26 cellular contexts compared by ENCODE assay signal in genomic region chr9:127034691-127035090, GRCh38.
DNase-seq lines count a peak whose midpoint lies in the region; ATAC-seq and TF ChIP-seq lines count a peak whose summit lies in the region.
"Had no signal": no experiment of that assay in that cellular context is flagged by ENCODE, and none has a peak within 500 bp of the region (broad histone marks: within the 10 kb centered on the region; RNA-seq: fewer than 3 reads in every experiment).

No MANE protein-coding gene starts in this region.

- no peaks in the 10 kb centered on the region for H3K36me3 ChIP-seq in breast epithelium
- H3K36me3 ChIP-seq in mammary epithelial cell (ENCODE audit: insufficient read depth, low read length), result no peaks in the 10 kb centered on the region
- no peaks in the 10 kb centered on the region for H3K36me3 ChIP-seq in adipocyte (ENCODE audit: control insufficient read depth, insufficient read depth, low read length, severe bottlenecking)
- H3K36me3 ChIP-seq in muscle layer of duodenum (ENCODE audit: control insufficient read depth in 1 of 2, insufficient read depth in 2 of 2, low read length in 2 of 2), result no peaks in the 10 kb centered on the region
- H3K36me3 ChIP-seq in upper lobe of left lung, result no peaks in the 10 kb centered on the region
- H3K36me3 ChIP-seq: thyroid gland had no signal

- no peak for TF ChIP-seq POLR2A in breast epithelium (IDR thresholded peaks at IDR 0.05)
- no peak for TF ChIP-seq POLR2A in upper lobe of left lung (IDR thresholded peaks at IDR 0.05)

- CTCF ChIA-PET in mammary epithelial cell (lab: Charles Lee; ENCODE audit: low non-redundant PET) (no interaction called here), GM10248 (lab: Yijun Ruan, JAX) (interaction anchor here (1.1 to 1.3 kb wide), 2 partner anchors 14 to 16 kb away, joined by 3 to 6 read pairs; no protein-coding TSS in a partner anchor)

- H3K27me3 ChIP-seq in breast epithelium, result no peaks in the 10 kb centered on the region
- peaks cover 2% of the 10 kb centered on the region for H3K27me3 ChIP-seq in mammary epithelial cell (ENCODE audit: insufficient read depth, low read length)
- no peaks in the 10 kb centered on the region for H3K27me3 ChIP-seq in adipocyte (replicated peaks; ENCODE audit: control insufficient read depth, insufficient read depth, low read length)
- no peaks in the 10 kb centered on the region for H3K27me3 ChIP-seq in muscle layer of duodenum (ENCODE audit: low read depth, low read length)
- H3K27me3 ChIP-seq in upper lobe of left lung, result no peaks in the 10 kb centered on the region
- H3K27me3 ChIP-seq: spleen, thyroid gland had no signal

- DNase-seq in breast epithelium (ENCODE audit: low spot score in 2 of 2) (no peak), mammary epithelial cell (no peak), adipocyte (ENCODE audit: low read depth) (no peak), upper lobe of left lung (no peak), NCI-H1930 (lab: John Stamatoyannopoulos, UW) (no peak), GM10248 (ENCODE audit: extremely low spot score) (no peak)
- DNase-seq in stimulated activated naive CD8-positive, alpha-beta T cell treated with anti-CD3 and anti-CD28 coated beads, Interleukin-15, amount 100 ng/mL, for 72 hours, result no peak
- DNase-seq: activated B cell treated with CpG ODN at 0.5 μM for 24 hours; activated CD4-positive, alpha-beta T cell treated with anti-CD3 and anti-CD28 coated beads, Interleukin-2, amount 50 U/mL, for 48 hours; activated CD8-positive, alpha-beta memory T cell treated with anti-CD3 and anti-CD28 coated beads, Interleukin-2, amount 50 U/mL, for 48 hours; activated effector memory CD4-positive, alpha-beta T cell treated with Interleukin-2 at 50 U/mL for 16 hours; effector memory CD4-positive, alpha-beta T cell; KBM-7; mesendoderm; MM.1S; naive B cell; NCI-H1417 treated with DMSO at 0.1 percent for 48 hours; NCI-H446; NCI-H82; spleen; stimulated activated CD4-positive, alpha-beta T cell treated with anti-CD3 and anti-CD28 coated beads, Interleukin-4, amount 100 ng/mL, for 1 hour; stimulated activated naive B cell treated with anti-CD40 and anti-IgM and Interleukin-4, amounts not matched to agents 10 μg/mL and 1 μg/mL and 100 μg/mL, for 72 hours; thyroid gland had no signal

- H2AFZ ChIP-seq in mammary epithelial cell (ENCODE audit: low read depth, low read length), result no peak overlapping the region

- no peaks in the 10 kb centered on the region for H3K79me2 ChIP-seq in mammary epithelial cell (ENCODE audit: insufficient read depth, low read length)

- dilution Hi-C loops in mammary epithelial cell (cut with HindIII; ENCODE audit: low sequenced_read_pairs), result no loop called here

- TF ChIP-seq EP300 in upper lobe of left lung (IDR thresholded peaks at IDR 0.05), result no peak

- H3K27ac ChIP-seq in breast epithelium, result peak overlapping the region; percentile 75 to 85
- H3K27ac ChIP-seq in mammary epithelial cell (ENCODE audit: insufficient read depth, low read depth, low read length), result no peak overlapping the region
- peak overlapping the region; percentile 3 for H3K27ac ChIP-seq in muscle layer of duodenum (ENCODE audit: low read length)
- H3K27ac ChIP-seq in upper lobe of left lung, result peak overlapping the region in 3 of 4 donors; percentile 21 to 55 (median 36)

- POLR2A ChIA-PET in GM10248 (lab: Yijun Ruan, JAX), result no interaction called here

- in situ Hi-C loops in mammary epithelial cell (cut with MboI; ENCODE audit: low sequenced_read_pairs in 2 of 2), result no loop called here

- intact Hi-C loops in breast epithelium (cut with DNase I; ENCODE audit: low total_unique reads) (no loop called here), mammary epithelial cell (cut with micrococcal nuclease) (no loop called here)

- H3K27me3 Mint-ChIP-seq in stimulated activated naive CD8-positive, alpha-beta T cell treated with anti-CD3 and anti-CD28 coated beads, Interleukin-15, amount 100 ng/mL, for 72 hours, result no peaks in the 10 kb centered on the region
- H3K27me3 Mint-ChIP-seq: activated B cell treated with CpG ODN at 0.5 μM for 24 hours; B cell; naive B cell; stimulated activated naive B cell treated with anti-CD40 and anti-IgM and Interleukin-4, amounts not matched to agents 10 μg/mL and 1 μg/mL and 100 μg/mL, for 72 hours had no signal

- peaks cover 0 to 21% of the 10 kb centered on the region in 2 donors for H3K4me1 ChIP-seq in breast epithelium
- H3K4me1 ChIP-seq in mammary epithelial cell (ENCODE audit: insufficient read depth, low read length), result no peaks in the 10 kb centered on the region
- H3K4me1 ChIP-seq in adipocyte (ENCODE audit: control insufficient read depth, insufficient read depth, low read length), result peaks cover 34% of the 10 kb centered on the region
- H3K4me1 ChIP-seq in muscle layer of duodenum (ENCODE audit: control insufficient read depth in 1 of 2, insufficient read depth in 2 of 2, low read length in 2 of 2), result peaks cover 0 to 4% of the 10 kb centered on the region in 2 donors
- H3K4me1 ChIP-seq in upper lobe of left lung, result peaks cover 0 to 4% (median 2%) of the 10 kb centered on the region in 4 donors

- H3K9ac ChIP-seq in mammary epithelial cell (ENCODE audit: insufficient read depth, low read length) (no peak overlapping the region), adipocyte (ENCODE audit: low read length) (peak overlapping the region; percentile 54)

- no peaks in the 10 kb centered on the region for H3K4me1 Mint-ChIP-seq in stimulated activated naive CD8-positive, alpha-beta T cell treated with anti-CD3 and anti-CD28 coated beads, Interleukin-15, amount 100 ng/mL, for 72 hours
- H3K4me1 Mint-ChIP-seq: activated B cell treated with CpG ODN at 0.5 μM for 24 hours; B cell; stimulated activated naive B cell treated with anti-CD40 and anti-IgM and Interleukin-4, amounts not matched to agents 10 μg/mL and 1 μg/mL and 100 μg/mL, for 72 hours had no signal

- H3K9me3 Mint-ChIP-seq in stimulated activated naive CD8-positive, alpha-beta T cell treated with anti-CD3 and anti-CD28 coated beads, Interleukin-15, amount 100 ng/mL, for 72 hours, result no peaks in the 10 kb centered on the region
- H3K9me3 Mint-ChIP-seq: activated B cell treated with CpG ODN at 0.5 μM for 24 hours; naive B cell; stimulated activated naive B cell treated with anti-CD40 and anti-IgM and Interleukin-4, amounts not matched to agents 10 μg/mL and 1 μg/mL and 100 μg/mL, for 72 hours had no signal

- no peak for ATAC-seq in upper lobe of left lung (ENCODE audit: low FRiP score in 2 of 2)
- ATAC-seq in stimulated activated naive CD8-positive, alpha-beta T cell treated with anti-CD3 and anti-CD28 coated beads, Interleukin-15, amount 100 ng/mL, for 72 hours, result no peak
- ATAC-seq: esophagus mucosa; stimulated activated naive B cell treated with anti-CD40 and anti-IgM and Interleukin-4, amounts not matched to agents 10 μg/mL and 1 μg/mL and 100 μg/mL, for 72 hours had no signal

- H3K4me3 ChIP-seq in breast epithelium (no peak overlapping the region), mammary epithelial cell (replicated peaks in 1 of 3; ENCODE audit: insufficient read depth in 1 of 3, low read depth in 2 of 3, low read length in 3 of 3) (no peak overlapping the region), adipocyte (ENCODE audit: low read length) (no peak overlapping the region), muscle layer of duodenum (ENCODE audit: low read depth in 1 of 2, low read length in 2 of 2) (no peak overlapping the region), upper lobe of left lung (no peak overlapping the region)
- H3K4me3 ChIP-seq: spleen, thyroid gland had no signal

- H3K27ac Mint-ChIP-seq in stimulated activated naive CD8-positive, alpha-beta T cell treated with anti-CD3 and anti-CD28 coated beads, Interleukin-15, amount 100 ng/mL, for 72 hours, result no peak overlapping the region
- H3K27ac Mint-ChIP-seq: activated B cell treated with CpG ODN at 0.5 μM for 24 hours; B cell; stimulated activated naive B cell treated with anti-CD40 and anti-IgM and Interleukin-4, amounts not matched to agents 10 μg/mL and 1 μg/mL and 100 μg/mL, for 72 hours had no signal

- TF ChIP-seq CTCF in breast epithelium (IDR thresholded peaks at IDR 0.05) (no peak), mammary epithelial cell (conservative IDR thresholded peaks at IDR 0.05 in 1 of 2, IDR thresholded peaks at IDR 0.05 in 1 of 2; ENCODE audit: extremely low read depth in 1 of 2, insufficient read depth in 1 of 2, low read depth in 1 of 2, low read length in 2 of 2) (no peak), upper lobe of left lung (IDR thresholded peaks at IDR 0.05) (no peak), GM10248 (IDR thresholded peaks at IDR 0.05; ENCODE audit: control extremely low read depth, extremely low read depth, low read depth, missing control alignments) (no peak)

- H3K9me3 ChIP-seq in breast epithelium, result no peaks in the 10 kb centered on the region
- H3K9me3 ChIP-seq in mammary epithelial cell (replicated peaks; ENCODE audit: insufficient read depth, low read length), result no peaks in the 10 kb centered on the region
- H3K9me3 ChIP-seq in adipocyte (ENCODE audit: control insufficient read depth, low read length), result no peaks in the 10 kb centered on the region
- no peaks in the 10 kb centered on the region for H3K9me3 ChIP-seq in muscle layer of duodenum (ENCODE audit: control insufficient read depth in 1 of 2, low read length in 2 of 2)
- H3K9me3 ChIP-seq in upper lobe of left lung, result no peaks in the 10 kb centered on the region
- H3K9me3 ChIP-seq: spleen, thyroid gland had no signal

- peaks cover 1% of the 10 kb centered on the region for H4K20me1 ChIP-seq in mammary epithelial cell (ENCODE audit: insufficient read depth, low read length)

- H3K4me3 Mint-ChIP-seq in stimulated activated naive CD8-positive, alpha-beta T cell treated with anti-CD3 and anti-CD28 coated beads, Interleukin-15, amount 100 ng/mL, for 72 hours, result no peak overlapping the region
- H3K4me3 Mint-ChIP-seq: activated B cell treated with CpG ODN at 0.5 μM for 24 hours; B cell; stimulated activated naive B cell treated with anti-CD40 and anti-IgM and Interleukin-4, amounts not matched to agents 10 μg/mL and 1 μg/mL and 100 μg/mL, for 72 hours had no signal

- BruUV-seq in mammary epithelial cell (replicated peaks; lab: Mats Ljungman, UMichigan), result no TSS peak

- 44% methylated on average over 1 of the region's 1 CpG for WGBS in mammary epithelial cell (ENCODE audit: low coverage, missing lambda C conversion rate)
- 100% methylated on average over 1 of the region's 1 CpG for WGBS in upper lobe of left lung, 2 donors

- H3K4me2 ChIP-seq in mammary epithelial cell (ENCODE audit: insufficient read depth, low read depth, low read length), result no peak overlapping the region
